ENCODE assay signal across 8 cellular contexts in genomic region chr2:11629215-11629614, GRCh38. TPM values are rescaled to one million over a fixed set of nuclear protein-coding genes. Genes with fewer than 3 reads are reported as not detected.
"Had no signal": no experiment of that assay in that cellular context is flagged by ENCODE, and none has a peak within 500 bp of the region (broad histone marks: within the 10 kb centered on the region; RNA-seq: fewer than 3 reads in every experiment).

No MANE protein-coding gene starts in this region.

- H3K27ac ChIP-seq: GM23248 had no signal

- H3K4me3 Mint-ChIP-seq: H9 had no signal

- H3K9ac ChIP-seq: GM23248 had no signal

- FAIRE-seq: H54, K562 had no signal

- H3K4me3 ChIP-seq: GM23248, K562 had no signal

- DNase-seq: GM23248, GOT3, H9, HCEC 1CT, IMR-90 had no signal

- H2AFZ ChIP-seq: GM23248 had no signal

RNA-seq across cellular contexts. Expression of gene NTSR2, which starts 40.8 kb away (rescaled TPM):
- total RNA-seq: GM23248, H9, HT-29, IMR-90, K562 had no signal
- polyA plus RNA-seq: GM23248, IMR-90, K562 had no signal
